Comparison of ENCODE assay signal across 17 cellular contexts in genomic region chr11:19962053-19962794, GRCh38.
DNase-seq lines count a peak whose midpoint lies in the region; ATAC-seq and TF ChIP-seq lines count a peak whose summit lies in the region.
"Had no signal": no experiment of that assay in that cellular context is flagged by ENCODE, and none has a peak within 500 bp of the region (broad histone marks: within the 10 kb centered on the region; RNA-seq: fewer than 3 reads in every experiment).

No MANE protein-coding gene starts in this region.

- no peaks in the 10 kb centered on the region for H3K27me3 ChIP-seq in cardiac muscle cell
- H3K27me3 ChIP-seq in right atrium auricular region, result no peaks in the 10 kb centered on the region
- no peaks in the 10 kb centered on the region for H3K27me3 ChIP-seq in trophoblast cell (ENCODE audit: insufficient read depth, low read length)
- H3K27me3 ChIP-seq in uterus, result no peaks in the 10 kb centered on the region

- H3K4me3 ChIP-seq in cardiac muscle cell (no peak overlapping the region), right atrium auricular region (no peak overlapping the region), coronary artery (no peak overlapping the region), trophoblast cell (ENCODE audit: low read depth, low read length) (no peak overlapping the region), uterus (no peak overlapping the region), lower leg skin (ENCODE audit: low read depth, poor library complexity, severe bottlenecking) (no peak overlapping the region)

- H3K9me3 ChIP-seq in cardiac muscle cell (ENCODE audit: low read depth) (no peaks in the 10 kb centered on the region), right atrium auricular region (no peaks in the 10 kb centered on the region), trophoblast cell (ENCODE audit: insufficient read depth, low read depth, low read length) (no peaks in the 10 kb centered on the region), uterus (no peaks in the 10 kb centered on the region)

- no peak overlapping the region for H2AK5ac ChIP-seq in trophoblast cell (ENCODE audit: low read length)

- H3K4ac ChIP-seq in trophoblast cell (ENCODE audit: low read depth, low read length), result no peak overlapping the region

- H2BK120ac ChIP-seq in trophoblast cell (ENCODE audit: insufficient read depth, low read length, poor library complexity), result no peak overlapping the region

- no peak overlapping the region for H4K12ac ChIP-seq in trophoblast cell (ENCODE audit: low read depth, low read length)

- no peak overlapping the region for H4K91ac ChIP-seq in trophoblast cell (ENCODE audit: low read depth, low read length)

- H2AFZ ChIP-seq in trophoblast cell (ENCODE audit: insufficient read depth, low read length, poor library complexity), result no peak overlapping the region

- no peak for TF ChIP-seq POLR2A in uterus (IDR thresholded peaks at IDR 0.05)
- TF ChIP-seq POLR2A in lower leg skin (IDR thresholded peaks at IDR 0.05), result no peak

- DNase-seq in cardiac muscle cell (ENCODE audit: low read depth in 1 of 2, low spot score in 1 of 2), result no peak
- no peak for DNase-seq in right atrium auricular region (ENCODE audit: low spot score)
- DNase-seq in coronary artery (ENCODE audit: low spot score), result peak; percentile 9
- peak; percentile 26 to 70 for DNase-seq in trophoblast cell
- no peak for DNase-seq in uterus
- no peak for DNase-seq in lower leg skin (ENCODE audit: low spot score in 2 of 2)
- DNase-seq in middle frontal gyrus (ENCODE audit: extremely low spot score, low spot score), result no peak
- DNase-seq: 8988T, C1 segment of cervical spinal cord, DND-41, KG1, NCI-H1436, NCI-H2029, NCI-H2171 treated with DMSO at 0.1 percent for 48 hours, NCI-H774, PC-3 had no signal

- H2BK5ac ChIP-seq in trophoblast cell (ENCODE audit: low read depth, low read length, poor library complexity), result no peak overlapping the region

- intact Hi-C loops in uterus (cut with DNase I; ENCODE audit: low total_unique reads) (no loop called here), lower leg skin (cut with DNase I; ENCODE audit: low total_unique reads) (no loop called here)

- no CpG with 5 or more reads among the region's 4 CpGs for WGBS in trophoblast cell (ENCODE audit: extremely low coverage, insufficient coverage, insufficient read length)
- WGBS in lower leg skin, 2 donors, result 95 to 98% methylated on average over 4 of the region's 4 CpGs

- no peak overlapping the region for H3K9ac ChIP-seq in trophoblast cell (ENCODE audit: low read length)

- no peak overlapping the region for H3K14ac ChIP-seq in trophoblast cell (ENCODE audit: low read length)

- H3K23ac ChIP-seq in trophoblast cell (ENCODE audit: low read length), result no peak overlapping the region

- H4K8ac ChIP-seq in trophoblast cell (ENCODE audit: low read depth, low read length), result no peak overlapping the region

- no peaks in the 10 kb centered on the region for H3K79me1 ChIP-seq in trophoblast cell (ENCODE audit: low read length)

- H3K4me2 ChIP-seq in trophoblast cell (ENCODE audit: low read length), result no peak overlapping the region

- peak overlapping the region; percentile 41 for H2BK12ac ChIP-seq in trophoblast cell (ENCODE audit: low read length)

- H3K18ac ChIP-seq in trophoblast cell (ENCODE audit: low read length), result no peak overlapping the region

- no peak for TF ChIP-seq CTCF in cardiac muscle cell (IDR thresholded peaks at IDR 0.05; ENCODE audit: low read depth, low read length)
- no peak for TF ChIP-seq CTCF in right atrium auricular region (IDR thresholded peaks at IDR 0.05)
- TF ChIP-seq CTCF in coronary artery (IDR thresholded peaks at IDR 0.05), result no peak
- TF ChIP-seq CTCF in uterus (IDR thresholded peaks at IDR 0.05), result no peak
- no peak for TF ChIP-seq CTCF in lower leg skin (IDR thresholded peaks at IDR 0.05)

- H3K36me3 ChIP-seq in cardiac muscle cell (no peaks in the 10 kb centered on the region), right atrium auricular region (no peaks in the 10 kb centered on the region), trophoblast cell (ENCODE audit: control insufficient read depth in 1 of 2, insufficient read depth in 2 of 2, low read length in 2 of 2) (no peaks in the 10 kb centered on the region), uterus (no peaks in the 10 kb centered on the region)

- H3K79me2 ChIP-seq in trophoblast cell (ENCODE audit: control insufficient read depth, insufficient read depth, low read length, poor library complexity), result no peaks in the 10 kb centered on the region

- peaks cover 31% of the 10 kb centered on the region for H3K4me1 ChIP-seq in cardiac muscle cell (ENCODE audit: low read depth)
- peaks cover 0 to 9% of the 10 kb centered on the region in 2 donors for H3K4me1 ChIP-seq in right atrium auricular region
- H3K4me1 ChIP-seq in trophoblast cell (ENCODE audit: control insufficient read depth in 1 of 2, insufficient read depth in 2 of 2, low read length in 2 of 2), result peaks cover 2 to 3% of the 10 kb centered on the region in 2 experiments
- no peaks in the 10 kb centered on the region for H3K4me1 ChIP-seq in uterus

- no peak for ATAC-seq in GM19023 (IDR thresholded peaks at IDR 0.05; ENCODE audit: unreplicated experiment)
- ATAC-seq: PC-3 had no signal

- peak overlapping the region; percentile 8 for H3K27ac ChIP-seq in cardiac muscle cell
- H3K27ac ChIP-seq in right atrium auricular region, result no peak overlapping the region
- H3K27ac ChIP-seq in coronary artery, result no peak overlapping the region
- H3K27ac ChIP-seq in trophoblast cell (ENCODE audit: low read depth, low read length), result no peak overlapping the region
- H3K27ac ChIP-seq in uterus, result peak overlapping the region; percentile 69 to 73

Comparison
In these comparisons a context has a peak if more than half of its experiments do, and no peak if none do; other contexts are left out.
1. H3K27ac ChIP-seq: peak in cardiac muscle cell (single experiment) and uterus (2 of 2); none in right atrium auricular region (0 of 2), coronary artery (0 of 2) and trophoblast cell (single experiment).
2. DNase-seq: peak in coronary artery (single experiment) and trophoblast cell (2 of 2); none in cardiac muscle cell (0 of 2), right atrium auricular region (single experiment), uterus (0 of 2), lower leg skin (0 of 2) and middle frontal gyrus (single experiment).